25 cellular contexts compared by ENCODE assay signal in genomic region chr9:106107716-106108115, GRCh38.
"Had no signal": no experiment of that assay in that cellular context is flagged by ENCODE, and none has a peak within 500 bp of the region (broad histone marks: within the 10 kb centered on the region; RNA-seq: fewer than 3 reads in every experiment).

No MANE protein-coding gene starts in this region.

- H3K36me3 ChIP-seq: brain microvascular endothelial cell, SJCRH30 had no signal

- ATAC-seq: Panc1, SK-N-SH treated with all-trans-retinoic acid at 6 μM for 48 hours had no signal

- DNase-seq: activated CD4-positive, alpha-beta memory T cell treated with anti-CD3 and anti-CD28 coated beads for 36 hours; activated CD4-positive, alpha-beta T cell treated with anti-CD3 and anti-CD28 coated beads, Interleukin-2, amount 10 ng/mL, durations not matched to agents 7 days and 5 days; activated CD4-positive, CD25-positive, alpha-beta regulatory T cell treated with anti-CD3 and anti-CD28 coated beads, Interleukin-2, amount 50 U/mL, for 72 hours; activated gamma-delta T cell treated with Interleukin-2 at 50 U/mL for 16 hours; activated naive CD4-positive, alpha-beta T cell treated with anti-CD3 and anti-CD28 coated beads, Interleukin-2, amount 10 ng/mL, durations not matched to agents 7 days and 5 days; activated naive CD8-positive, alpha-beta T cell treated with anti-CD3 and anti-CD28 coated beads for 36 hours; activated T-cell treated with anti-CD3 and anti-CD28 coated beads, Interleukin-2, amount 50 U/mL, for 72 hours; brain microvascular endothelial cell; Kasumi-1; KBM-7; NCI-H1105 treated with DMSO at 0.1 percent for 48 hours; NCI-H1436 treated with DMSO at 0.1 percent for 48 hours; NCI-H187; NCI-H2081; NCI-H510A treated with DMSO at 0.1 percent for 48 hours; NCI-H69; NK-92 treated with Interleukin-12 subunit alpha and Interleukin-12 subunit beta, amount 100 ng/mL, for 24 hours; OCI-M1; Right ventricle myocardium superior; SJCRH30; SW 1271 had no signal

- H3K36me3 Mint-ChIP-seq: activated CD4-positive, alpha-beta memory T cell treated with anti-CD3 and anti-CD28 coated beads for 36 hours; activated naive CD4-positive, alpha-beta T cell treated with anti-CD3 and anti-CD28 coated beads, Interleukin-2, amount 10 ng/mL, durations not matched to agents 7 days and 5 days; activated naive CD8-positive, alpha-beta T cell treated with anti-CD3 and anti-CD28 coated beads for 36 hours had no signal

- H3K4me1 Mint-ChIP-seq: activated CD4-positive, alpha-beta T cell treated with anti-CD3 and anti-CD28 coated beads, Interleukin-2, amount 10 ng/mL, durations not matched to agents 7 days and 5 days; activated naive CD4-positive, alpha-beta T cell treated with anti-CD3 and anti-CD28 coated beads, Interleukin-2, amount 10 ng/mL, durations not matched to agents 7 days and 5 days; activated naive CD8-positive, alpha-beta T cell treated with anti-CD3 and anti-CD28 coated beads for 36 hours had no signal

- H3K27ac ChIP-seq: brain microvascular endothelial cell, RWPE1, SJCRH30 had no signal

- H3K27me3 Mint-ChIP-seq: activated CD4-positive, alpha-beta memory T cell treated with anti-CD3 and anti-CD28 coated beads for 36 hours; activated CD4-positive, alpha-beta T cell treated with anti-CD3 and anti-CD28 coated beads, Interleukin-2, amount 10 ng/mL, durations not matched to agents 7 days and 5 days; activated naive CD4-positive, alpha-beta T cell treated with anti-CD3 and anti-CD28 coated beads, Interleukin-2, amount 10 ng/mL, durations not matched to agents 7 days and 5 days; activated naive CD8-positive, alpha-beta T cell treated with anti-CD3 and anti-CD28 coated beads for 36 hours had no signal

- H3K9me3 ChIP-seq: SJCRH30 had no signal

- H3K4me3 ChIP-seq: SJCRH30 had no signal

- H3K27ac Mint-ChIP-seq: activated CD4-positive, alpha-beta memory T cell treated with anti-CD3 and anti-CD28 coated beads for 36 hours; activated CD4-positive, alpha-beta T cell treated with anti-CD3 and anti-CD28 coated beads, Interleukin-2, amount 10 ng/mL, durations not matched to agents 7 days and 5 days; activated naive CD4-positive, alpha-beta T cell treated with anti-CD3 and anti-CD28 coated beads, Interleukin-2, amount 10 ng/mL, durations not matched to agents 7 days and 5 days; activated naive CD8-positive, alpha-beta T cell treated with anti-CD3 and anti-CD28 coated beads for 36 hours; activated T-cell treated with anti-CD3 and anti-CD28 coated beads, Interleukin-2, amount 50 U/mL, for 72 hours; activated T-helper 2 cell treated with anti-CD3 and anti-CD28 coated beads, Interferon-gamma antibody, Interleukin-2, Interleukin-4, amounts not matched to agents 10 μg/mL and 5 μg/mL and 100 μg/mL, durations not matched to agents 14 hours and 24 hours and 36 hours had no signal

- H3K4me3 Mint-ChIP-seq: activated CD4-positive, alpha-beta memory T cell treated with anti-CD3 and anti-CD28 coated beads for 36 hours; activated CD4-positive, alpha-beta T cell treated with anti-CD3 and anti-CD28 coated beads, Interleukin-2, amount 10 ng/mL, durations not matched to agents 7 days and 5 days; activated naive CD4-positive, alpha-beta T cell treated with anti-CD3 and anti-CD28 coated beads, Interleukin-2, amount 10 ng/mL, durations not matched to agents 7 days and 5 days; activated naive CD8-positive, alpha-beta T cell treated with anti-CD3 and anti-CD28 coated beads for 36 hours; activated T-cell treated with anti-CD3 and anti-CD28 coated beads, Interleukin-2, amount 50 U/mL, for 72 hours had no signal

- H3K27me3 ChIP-seq: brain microvascular endothelial cell, SJCRH30 had no signal
